ENCODE assay signal across 9 cellular contexts in genomic region chr22:17726561-17727243, GRCh38. TPM values are rescaled to one million over a fixed set of nuclear protein-coding genes. Genes with fewer than 3 reads are reported as not detected.
DNase-seq lines count a peak whose midpoint lies in the region; ATAC-seq and TF ChIP-seq lines count a peak whose summit lies in the region.
"Had no signal": no experiment of that assay in that cellular context is flagged by ENCODE, and none has a peak within 500 bp of the region (broad histone marks: within the 10 kb centered on the region; RNA-seq: fewer than 3 reads in every experiment).

No MANE protein-coding gene starts in this region.

- peaks cover 18% of the 10 kb centered on the region for H3K36me3 Mint-ChIP-seq in activated naive CD8-positive, alpha-beta T cell treated with anti-CD3 and anti-CD28 coated beads, Interleukin-2, amount 50 U/mL, for 24 hours (ENCODE audit: low read depth)

- no peak for TF ChIP-seq CTCF in AG04450 (IDR thresholded peaks at IDR 0.05; ENCODE audit: low read depth, low read length)

- peaks cover 7% of the 10 kb centered on the region for H3K4me1 Mint-ChIP-seq in activated naive CD8-positive, alpha-beta T cell treated with anti-CD3 and anti-CD28 coated beads, Interleukin-2, amount 50 U/mL, for 24 hours

- H3K27ac Mint-ChIP-seq in activated naive CD8-positive, alpha-beta T cell treated with anti-CD3 and anti-CD28 coated beads, Interleukin-2, amount 50 U/mL, for 24 hours = peak overlapping the region; percentile 52

- peak; percentile 27 for DNase-seq in AG04450 (ENCODE audit: low read depth, low spot score)
- DNase-seq in HS-27A (ENCODE audit: low read depth) = peak; percentile 30
- DNase-seq in activated naive CD8-positive, alpha-beta T cell treated with anti-CD3 and anti-CD28 coated beads, Interleukin-2, amount 50 U/mL, for 24 hours = no peak
- peak; percentile 40 for DNase-seq in islet precursor cell
- DNase-seq in GM03348 (ENCODE audit: low spot score) = no peak
- DNase-seq in stimulated activated CD4-positive, alpha-beta T cell treated with anti-CD3 and anti-CD28 coated beads, Interleukin-1b, Interleukin-23, amount 100 ng/mL, for 48 hours = no peak
- DNase-seq: NCI-H526 treated with DMSO at 0.1 percent for 48 hours had no signal

- H3K27me3 ChIP-seq in AG04450 (ENCODE audit: control insufficient read depth, insufficient read depth, low read length) = no peaks in the 10 kb centered on the region

- H3K27me3 Mint-ChIP-seq in activated naive CD8-positive, alpha-beta T cell treated with anti-CD3 and anti-CD28 coated beads, Interleukin-2, amount 50 U/mL, for 24 hours = no peaks in the 10 kb centered on the region

- H3K9me3 ChIP-seq in AG04450 (ENCODE audit: control insufficient read depth, insufficient read depth, low read length) = no peaks in the 10 kb centered on the region

- POLR2A ChIA-PET in AG04450 (lab: Yijun Ruan, JAX) = interaction anchor here (0.6 to 0.7 kb wide), 2 partner anchors 29 to 88 kb away, joined by 3 to 4 read pairs; partner anchors contain the start of gene BCL2L13

- ATAC-seq in activated naive CD8-positive, alpha-beta T cell treated with anti-CD3 and anti-CD28 coated beads, Interleukin-2, amount 50 U/mL, for 24 hours = no peak
- ATAC-seq in GM18867 (IDR thresholded peaks at IDR 0.05; ENCODE audit: unreplicated experiment) = no peak
- no peak for ATAC-seq in HG03097 (IDR thresholded peaks at IDR 0.05; ENCODE audit: low FRiP score, unreplicated experiment)

- H3K4me3 Mint-ChIP-seq in activated naive CD8-positive, alpha-beta T cell treated with anti-CD3 and anti-CD28 coated beads, Interleukin-2, amount 50 U/mL, for 24 hours = no peak overlapping the region

- H3K27ac ChIP-seq in AG04450 (ENCODE audit: low read depth, low read length) = peak overlapping the region; percentile 89

- no peaks in the 10 kb centered on the region for H3K9me3 Mint-ChIP-seq in activated naive CD8-positive, alpha-beta T cell treated with anti-CD3 and anti-CD28 coated beads, Interleukin-2, amount 50 U/mL, for 24 hours

- H3K4me3 ChIP-seq in AG04450 (ENCODE audit: low read depth, low read length) = no peak overlapping the region

- CTCF ChIA-PET in AG04450 (lab: Charles Lee) = interaction anchor here (1.0 kb wide), 1 partner anchor 16 kb away, joined by 3 read pairs; no protein-coding TSS in a partner anchor

RNA-seq across cellular contexts. Expression of gene BID, which starts 47.6 kb away (rescaled TPM):
- polyA plus RNA-seq in AG04450 (2011; rRNA removed) = 65.3 and 88.5 TPM in 2 replicates
- 40.2 and 48.6 TPM in 2 replicates for polyA minus RNA-seq in AG04450 (2011; rRNA and poly(A)+ RNA removed)

Comparison
In these comparisons a context has a peak if more than half of its experiments do, and no peak if none do; other contexts are left out.
1. DNase-seq: peak in AG04450 (single experiment), HS-27A (single experiment) and islet precursor cell (single experiment); none in activated naive CD8-positive, alpha-beta T cell treated with anti-CD3 and anti-CD28 coated beads, Interleukin-2, amount 50 U/mL, for 24 hours (single experiment), GM03348 (single experiment) and stimulated activated CD4-positive, alpha-beta T cell treated with anti-CD3 and anti-CD28 coated beads, Interleukin-1b, Interleukin-23, amount 100 ng/mL, for 48 hours (single experiment).